In genomic region chr1:214427871-214428277, GRCh38 we compare ENCODE assay signal across 8 cellular contexts.
DNase-seq lines count a peak whose midpoint lies in the region; ATAC-seq and TF ChIP-seq lines count a peak whose summit lies in the region.

No MANE protein-coding gene starts in this region.

- CTCF ChIA-PET in CD4-positive, alpha-beta T cell (lab: Charles Lee), result no interaction called here

- H3K27ac ChIP-seq in CD4-positive, alpha-beta T cell (ENCODE audit: low read depth, low read length), result no peak overlapping the region

- TF ChIP-seq CTCF in CD4-positive, alpha-beta T cell (IDR thresholded peaks at IDR 0.05), result no peak

- no peaks in the 10 kb centered on the region for H3K27me3 ChIP-seq in CD4-positive, alpha-beta T cell (ENCODE audit: control insufficient read depth, insufficient read depth, low read length)

- H3K4me1 Mint-ChIP-seq in CD4-positive, alpha-beta T cell (ENCODE audit: low read depth), result peaks cover 35% of the 10 kb centered on the region
- peaks cover 20% of the 10 kb centered on the region in 2 donors for H3K4me1 Mint-ChIP-seq in natural killer cell treated with Interleukin-12 subunit alpha and Interleukin-12 subunit beta and Interleukin-15 and Interleukin-18, amount 100 ng/mL, for 72 hours (ENCODE audit: low read depth in 2 of 2)

- H3K9me3 Mint-ChIP-seq in CD4-positive, alpha-beta T cell, result no peaks in the 10 kb centered on the region
- no peaks in the 10 kb centered on the region for H3K9me3 Mint-ChIP-seq in natural killer cell treated with Interleukin-12 subunit alpha and Interleukin-12 subunit beta and Interleukin-15 and Interleukin-18, amount 100 ng/mL, for 72 hours

- POLR2A ChIA-PET in CD4-positive, alpha-beta T cell (lab: Charles Lee), result interaction anchor here (0.8 to 1.3 kb wide), 4 partner anchors 10 to 204 kb away, joined by 3 to 14 read pairs (median 4); no protein-coding TSS in a partner anchor

- H3K27me3 Mint-ChIP-seq in CD4-positive, alpha-beta T cell, result no peaks in the 10 kb centered on the region
- peaks cover 0 to 5% of the 10 kb centered on the region in 2 donors for H3K27me3 Mint-ChIP-seq in natural killer cell treated with Interleukin-12 subunit alpha and Interleukin-12 subunit beta and Interleukin-15 and Interleukin-18, amount 100 ng/mL, for 72 hours

- intact Hi-C loops in CD4-positive, alpha-beta T cell (cut with DNase I, micrococcal nuclease), result no loop called here

- peak; percentile 97 for ATAC-seq in CD4-positive, alpha-beta T cell (ENCODE audit: poor library complexity)
- ATAC-seq in GM19463 (IDR thresholded peaks at IDR 0.05; ENCODE audit: unreplicated experiment) (peak; percentile 97), HG03521 (IDR thresholded peaks at IDR 0.05; ENCODE audit: unreplicated experiment) (peak; percentile 93)
- peak; percentile 99 for ATAC-seq in natural killer cell treated with Interleukin-12 subunit alpha and Interleukin-12 subunit beta and Interleukin-15 and Interleukin-18, amount 100 ng/mL, for 72 hours

- peak overlapping the region; percentile 82 for H3K27ac Mint-ChIP-seq in CD4-positive, alpha-beta T cell
- peak overlapping the region; percentile 89 for H3K27ac Mint-ChIP-seq in natural killer cell treated with Interleukin-12 subunit alpha and Interleukin-12 subunit beta and Interleukin-15 and Interleukin-18, amount 100 ng/mL, for 72 hours

- DNase-seq in CD4-positive, alpha-beta T cell, result peak; percentile 7 to 62 (median 34)
- DNase-seq in SW480 (ENCODE audit: low spot score) (peak; percentile 97), amniotic epithelial cell (ENCODE audit: low read depth) (peak; percentile 98), NCI-H526 (lab: John Stamatoyannopoulos, UW) (no peak), HUDEP-2 (lab: John Stamatoyannopoulos, UW; ENCODE audit: unreplicated experiment in 76 of 76) (no peak)
- peak; percentile 87 for DNase-seq in natural killer cell treated with Interleukin-12 subunit alpha and Interleukin-12 subunit beta and Interleukin-15 and Interleukin-18, amount 100 ng/mL, for 72 hours (ENCODE audit: low spot score)

- H3K9me3 ChIP-seq in CD4-positive, alpha-beta T cell (ENCODE audit: control insufficient read depth, low read length), result no peaks in the 10 kb centered on the region

- H3K36me3 Mint-ChIP-seq in CD4-positive, alpha-beta T cell (ENCODE audit: low read depth), result no peaks in the 10 kb centered on the region
- no peaks in the 10 kb centered on the region for H3K36me3 Mint-ChIP-seq in natural killer cell treated with Interleukin-12 subunit alpha and Interleukin-12 subunit beta and Interleukin-15 and Interleukin-18, amount 100 ng/mL, for 72 hours

- H3K4me3 Mint-ChIP-seq in CD4-positive, alpha-beta T cell, result peak overlapping the region; percentile 42
- peak overlapping the region; percentile 70 for H3K4me3 Mint-ChIP-seq in natural killer cell treated with Interleukin-12 subunit alpha and Interleukin-12 subunit beta and Interleukin-15 and Interleukin-18, amount 100 ng/mL, for 72 hours

Comparison
In these comparisons a context has a peak if more than half of its experiments do, and no peak if none do; other contexts are left out.
1. DNase-seq: peak in CD4-positive, alpha-beta T cell (10 of 10), SW480 (single experiment), amniotic epithelial cell (single experiment) and natural killer cell treated with Interleukin-12 subunit alpha and Interleukin-12 subunit beta and Interleukin-15 and Interleukin-18, amount 100 ng/mL, for 72 hours (single experiment); none in NCI-H526 (0 of 2) and HUDEP-2 (0 of 76).
2. Peak in every context shown above with its lines, with median percentiles within 50 percentile points of each other: ATAC-seq.